Comparison of ENCODE assay signal across 2 cellular contexts in the genomic region with DNA sequence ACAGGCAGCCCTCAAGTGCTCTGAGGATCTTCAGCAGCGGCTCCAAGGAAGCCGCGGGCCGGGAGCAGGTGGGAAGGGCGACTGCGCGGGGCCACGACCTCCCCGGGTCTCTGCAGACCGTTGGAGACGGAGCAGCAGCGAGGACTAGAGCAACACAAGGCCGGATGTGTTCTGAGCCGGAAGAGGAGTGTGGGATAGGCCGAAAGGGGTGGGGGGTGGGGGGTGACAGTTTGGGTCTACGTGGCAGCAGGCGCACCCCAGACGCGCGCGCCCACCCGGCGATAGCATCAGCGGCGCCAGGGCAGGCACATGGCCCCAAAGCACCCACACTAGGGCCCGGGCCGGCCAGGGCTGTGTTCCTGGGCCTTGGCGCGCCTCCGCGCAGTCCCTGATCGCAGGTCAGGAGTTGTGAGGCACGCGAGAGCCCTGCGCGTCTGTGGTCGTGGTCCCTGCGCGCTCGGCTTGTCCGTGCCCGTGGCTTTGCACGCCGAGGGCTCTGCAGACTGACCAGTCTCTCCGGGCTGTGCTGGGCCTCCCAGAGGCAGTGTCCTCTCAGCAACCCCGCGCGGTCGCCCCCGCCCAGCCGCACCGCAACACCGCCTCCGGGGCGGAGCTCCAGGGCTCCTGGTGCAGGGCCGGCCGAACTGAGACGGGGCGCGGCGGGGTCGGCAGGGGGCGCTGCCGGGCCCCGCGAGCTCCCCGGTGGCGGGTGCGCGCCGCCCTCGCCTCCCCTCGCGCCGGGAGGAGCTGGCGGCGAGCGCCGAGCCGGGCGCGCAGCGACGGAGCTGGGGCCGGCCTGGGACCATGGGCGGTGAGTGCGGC.
TF ChIP-seq lines count a peak whose summit lies in the region.

A gene with protein sequence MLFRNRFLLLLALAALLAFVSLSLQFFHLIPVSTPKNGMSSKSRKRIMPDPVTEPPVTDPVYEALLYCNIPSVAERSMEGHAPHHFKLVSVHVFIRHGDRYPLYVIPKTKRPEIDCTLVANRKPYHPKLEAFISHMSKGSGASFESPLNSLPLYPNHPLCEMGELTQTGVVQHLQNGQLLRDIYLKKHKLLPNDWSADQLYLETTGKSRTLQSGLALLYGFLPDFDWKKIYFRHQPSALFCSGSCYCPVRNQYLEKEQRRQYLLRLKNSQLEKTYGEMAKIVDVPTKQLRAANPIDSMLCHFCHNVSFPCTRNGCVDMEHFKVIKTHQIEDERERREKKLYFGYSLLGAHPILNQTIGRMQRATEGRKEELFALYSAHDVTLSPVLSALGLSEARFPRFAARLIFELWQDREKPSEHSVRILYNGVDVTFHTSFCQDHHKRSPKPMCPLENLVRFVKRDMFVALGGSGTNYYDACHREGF (plus strand): TSS at position 725 of the 822 bp plus-strand sequence. CDS start 28,351 bp downstream, outside the sequence.

TF ChIP-seq in Ishikawa, 13 proteins besides CTCF, POLR2A, EP300 and RAD21:
- TF ChIP-seq, protein P1, sequence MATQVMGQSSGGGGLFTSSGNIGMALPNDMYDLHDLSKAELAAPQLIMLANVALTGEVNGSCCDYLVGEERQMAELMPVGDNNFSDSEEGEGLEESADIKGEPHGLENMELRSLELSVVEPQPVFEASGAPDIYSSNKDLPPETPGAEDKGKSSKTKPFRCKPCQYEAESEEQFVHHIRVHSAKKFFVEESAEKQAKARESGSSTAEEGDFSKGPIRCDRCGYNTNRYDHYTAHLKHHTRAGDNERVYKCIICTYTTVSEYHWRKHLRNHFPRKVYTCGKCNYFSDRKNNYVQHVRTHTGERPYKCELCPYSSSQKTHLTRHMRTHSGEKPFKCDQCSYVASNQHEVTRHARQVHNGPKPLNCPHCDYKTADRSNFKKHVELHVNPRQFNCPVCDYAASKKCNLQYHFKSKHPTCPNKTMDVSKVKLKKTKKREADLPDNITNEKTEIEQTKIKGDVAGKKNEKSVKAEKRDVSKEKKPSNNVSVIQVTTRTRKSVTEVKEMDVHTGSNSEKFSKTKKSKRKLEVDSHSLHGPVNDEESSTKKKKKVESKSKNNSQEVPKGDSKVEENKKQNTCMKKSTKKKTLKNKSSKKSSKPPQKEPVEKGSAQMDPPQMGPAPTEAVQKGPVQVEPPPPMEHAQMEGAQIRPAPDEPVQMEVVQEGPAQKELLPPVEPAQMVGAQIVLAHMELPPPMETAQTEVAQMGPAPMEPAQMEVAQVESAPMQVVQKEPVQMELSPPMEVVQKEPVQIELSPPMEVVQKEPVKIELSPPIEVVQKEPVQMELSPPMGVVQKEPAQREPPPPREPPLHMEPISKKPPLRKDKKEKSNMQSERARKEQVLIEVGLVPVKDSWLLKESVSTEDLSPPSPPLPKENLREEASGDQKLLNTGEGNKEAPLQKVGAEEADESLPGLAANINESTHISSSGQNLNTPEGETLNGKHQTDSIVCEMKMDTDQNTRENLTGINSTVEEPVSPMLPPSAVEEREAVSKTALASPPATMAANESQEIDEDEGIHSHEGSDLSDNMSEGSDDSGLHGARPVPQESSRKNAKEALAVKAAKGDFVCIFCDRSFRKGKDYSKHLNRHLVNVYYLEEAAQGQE (IDR thresholded peaks at IDR 0.05; ENCODE audit: low read depth) = no peak
- TF ChIP-seq CEBPB (IDR thresholded peaks at IDR 0.05) (no peak), NFIC (IDR thresholded peaks at IDR 0.05) (no peak), TEAD4 (IDR thresholded peaks at IDR 0.05) (no peak), TAF1 (IDR thresholded peaks at IDR 0.05; ENCODE audit: low read depth) (no peak; the same call in 1 of the 2 replicates), EGR1 (IDR thresholded peaks at IDR 0.05) (peak; percentile 62; the same call in 1 of the 2 replicates), ZBTB7A (IDR thresholded peaks at IDR 0.05; ENCODE audit: low read depth) (no peak; the same call in 1 of the 2 replicates), YY1 (IDR thresholded peaks at IDR 0.05; ENCODE audit: low read depth) (no peak)
- TF ChIP-seq, protein P2, sequence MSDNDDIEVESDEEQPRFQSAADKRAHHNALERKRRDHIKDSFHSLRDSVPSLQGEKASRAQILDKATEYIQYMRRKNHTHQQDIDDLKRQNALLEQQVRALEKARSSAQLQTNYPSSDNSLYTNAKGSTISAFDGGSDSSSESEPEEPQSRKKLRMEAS (IDR thresholded peaks at IDR 0.05) = peak; percentile 35; the same call in 1 of the 2 replicates
- TF ChIP-seq, protein P3, sequence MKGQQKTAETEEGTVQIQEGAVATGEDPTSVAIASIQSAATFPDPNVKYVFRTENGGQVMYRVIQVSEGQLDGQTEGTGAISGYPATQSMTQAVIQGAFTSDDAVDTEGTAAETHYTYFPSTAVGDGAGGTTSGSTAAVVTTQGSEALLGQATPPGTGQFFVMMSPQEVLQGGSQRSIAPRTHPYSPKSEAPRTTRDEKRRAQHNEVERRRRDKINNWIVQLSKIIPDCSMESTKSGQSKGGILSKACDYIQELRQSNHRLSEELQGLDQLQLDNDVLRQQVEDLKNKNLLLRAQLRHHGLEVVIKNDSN (IDR thresholded peaks at IDR 0.05) = no peak
TF ChIP-seq in Ishikawa: peak in this region for 2.

TF ChIP-seq in neural cell, 6 proteins besides CTCF, POLR2A, EP300 and RAD21 (continued from another document):
- TF ChIP-seq, protein P1 (IDR thresholded peaks at IDR 0.05; ENCODE audit: borderline replicate concordance) = no peak
